ENCODE assay signal across 12 cellular contexts in genomic region chr14:93971635-93972027, GRCh38. TPM values are rescaled to one million over a fixed set of nuclear protein-coding genes. Genes with fewer than 3 reads are reported as not detected.
A peak's percentile ranks its signal among the peaks of the same experiment; 100 is the strongest.
DNase-seq lines count a peak whose midpoint lies in the region; ATAC-seq and TF ChIP-seq lines count a peak whose summit lies in the region.
"Had no signal": no experiment of that assay in that cellular context is flagged by ENCODE, and none has a peak within 500 bp of the region (broad histone marks: within the 10 kb centered on the region; RNA-seq: fewer than 3 reads in every experiment).

No MANE protein-coding gene starts in this region.

- no peak for DNase-seq in left ventricle myocardium inferior
- no peak for DNase-seq in cardiac septum (ENCODE audit: low spot score)
- no peak for DNase-seq in activated CD4-positive, alpha-beta memory T cell treated with anti-CD3 and anti-CD28 coated beads for 36 hours
- DNase-seq in memory B cell (ENCODE audit: low spot score in 2 of 2): no peak
- no peak for DNase-seq in tibial artery
- DNase-seq in GM03348 (ENCODE audit: low spot score): no peak
- DNase-seq: cerebellar nuclear complex had no signal

- H3K36me3 ChIP-seq in left ventricle myocardium inferior: peaks cover 4% of the 10 kb centered on the region
- H3K36me3 ChIP-seq in tibial artery: no peaks in the 10 kb centered on the region

- no peak for ATAC-seq in memory B cell (ENCODE audit: low read depth)
- ATAC-seq in GM18517 (IDR thresholded peaks at IDR 0.05; ENCODE audit: unreplicated experiment): no peak
- no peak for ATAC-seq in HG03175 (IDR thresholded peaks at IDR 0.05; ENCODE audit: unreplicated experiment)
- ATAC-seq: esophagus mucosa had no signal

- CTCF ChIA-PET in activated CD4-positive, alpha-beta memory T cell treated with anti-CD3 and anti-CD28 coated beads for 36 hours (lab: Charles Lee): interaction anchor here (1.2 to 19.1 kb wide), 15 partner anchors 10 to 157 kb away, joined by 3 to 425 read pairs (median 7); partner anchors contain the start of genes CCDC197 and OTUB2

- H3K27ac ChIP-seq in left ventricle myocardium inferior (replicated peaks) (peak overlapping the region; percentile 89), tibial artery (peak overlapping the region; percentile 89)

- no peaks in the 10 kb centered on the region for H3K9me3 ChIP-seq in left ventricle myocardium inferior (replicated peaks)
- H3K9me3 ChIP-seq in tibial artery: no peaks in the 10 kb centered on the region

- TF ChIP-seq CTCF in left ventricle myocardium inferior (IDR thresholded peaks at IDR 0.05; ENCODE audit: borderline replicate concordance): no peak
- TF ChIP-seq CTCF in tibial artery (IDR thresholded peaks at IDR 0.05): no peak

- H3K27me3 Mint-ChIP-seq in activated CD4-positive, alpha-beta memory T cell treated with anti-CD3 and anti-CD28 coated beads for 36 hours: no peaks in the 10 kb centered on the region
- H3K27me3 Mint-ChIP-seq in memory B cell: peaks cover 9% of the 10 kb centered on the region

- peaks cover 13% of the 10 kb centered on the region for H3K36me3 Mint-ChIP-seq in activated CD4-positive, alpha-beta memory T cell treated with anti-CD3 and anti-CD28 coated beads for 36 hours
- peaks cover 2% of the 10 kb centered on the region for H3K36me3 Mint-ChIP-seq in memory B cell

- H3K4me3 ChIP-seq in left ventricle myocardium inferior: peak overlapping the region; percentile 67
- peak overlapping the region in 1 of 2 donors; percentile 43 for H3K4me3 ChIP-seq in tibial artery

- no peaks in the 10 kb centered on the region for H3K9me3 Mint-ChIP-seq in activated CD4-positive, alpha-beta memory T cell treated with anti-CD3 and anti-CD28 coated beads for 36 hours
- peaks cover 1% of the 10 kb centered on the region for H3K9me3 Mint-ChIP-seq in memory B cell

- H3K27me3 ChIP-seq in left ventricle myocardium inferior (ENCODE audit: low read depth) (no peaks in the 10 kb centered on the region), tibial artery (no peaks in the 10 kb centered on the region)

- intact Hi-C loops in left ventricle myocardium inferior (cut with micrococcal nuclease): no loop called here
- intact Hi-C loops in cardiac septum (cut with DNase I): no loop called here
- intact Hi-C loops in activated CD4-positive, alpha-beta memory T cell treated with anti-CD3 and anti-CD28 coated beads for 36 hours (cut with micrococcal nuclease): loop anchor here (1.0 to 5.0 kb wide), 4 partner anchors 8 to 376 kb away; no protein-coding TSS in a partner anchor
- intact Hi-C loops in tibial artery (cut with DNase I; ENCODE audit: low total_unique reads): no loop called here

- POLR2A ChIA-PET in activated CD4-positive, alpha-beta memory T cell treated with anti-CD3 and anti-CD28 coated beads for 36 hours (lab: Charles Lee): interaction anchor here (1.1 to 10.3 kb wide), 6 partner anchors 13 to 108 kb away, joined by 3 to 447 read pairs (median 4); partner anchors contain the start of gene CCDC197

- peak overlapping the region; percentile 96 for H3K27ac Mint-ChIP-seq in activated CD4-positive, alpha-beta memory T cell treated with anti-CD3 and anti-CD28 coated beads for 36 hours
- H3K27ac Mint-ChIP-seq in memory B cell: peak overlapping the region; percentile 75

- peaks cover 78% of the 10 kb centered on the region for H3K4me1 Mint-ChIP-seq in activated CD4-positive, alpha-beta memory T cell treated with anti-CD3 and anti-CD28 coated beads for 36 hours (ENCODE audit: low read depth)
- peaks cover 42% of the 10 kb centered on the region for H3K4me1 Mint-ChIP-seq in memory B cell

- peaks cover 77% of the 10 kb centered on the region for H3K4me1 ChIP-seq in left ventricle myocardium inferior
- H3K4me1 ChIP-seq in tibial artery: peaks cover 0 to 92% (median 58%) of the 10 kb centered on the region in 4 donors

- H3K4me3 Mint-ChIP-seq in activated CD4-positive, alpha-beta memory T cell treated with anti-CD3 and anti-CD28 coated beads for 36 hours: peak overlapping the region; percentile 74
- peak overlapping the region; percentile 92 for H3K4me3 Mint-ChIP-seq in memory B cell

RNA-seq across cellular contexts. Expression of gene ASB2, which starts 4.7 kb away (rescaled TPM):
- total RNA-seq in left ventricle myocardium inferior: 251 TPM
- 156 TPM for total RNA-seq in cardiac septum
- total RNA-seq in activated CD4-positive, alpha-beta memory T cell treated with anti-CD3 and anti-CD28 coated beads for 36 hours: 10 to 100 TPM; 40.6 to 44.6 TPM
- total RNA-seq: lung microvascular endothelial cell, NCI-H460 had no signal

RNA-seq across cellular contexts. Expression of gene CCDC197, which starts 25.5 kb away (rescaled TPM):
- total RNA-seq in left ventricle myocardium inferior (1.2 TPM), cardiac septum (3.4 TPM)
- under 1 TPM; 0.44 to 0.69 TPM for total RNA-seq in activated CD4-positive, alpha-beta memory T cell treated with anti-CD3 and anti-CD28 coated beads for 36 hours
- total RNA-seq: esophagus mucosa, lung microvascular endothelial cell, NCI-H460 had no signal

RNA-seq across cellular contexts. Expression of gene FAM181A, which starts 44.5 kb away (rescaled TPM):
- total RNA-seq in left ventricle myocardium inferior: not detected
- not detected for total RNA-seq in cardiac septum
- total RNA-seq in activated CD4-positive, alpha-beta memory T cell treated with anti-CD3 and anti-CD28 coated beads for 36 hours: not detected
- total RNA-seq: esophagus mucosa, lung microvascular endothelial cell, NCI-H460 had no signal

RNA-seq across cellular contexts. Expression of gene OTUB2, which starts 54.5 kb away (rescaled TPM):
- 0.27 TPM for total RNA-seq in left ventricle myocardium inferior
- total RNA-seq in cardiac septum: 0.30 TPM
- 1 to 10 TPM; 2.0 to 2.9 TPM for total RNA-seq in activated CD4-positive, alpha-beta memory T cell treated with anti-CD3 and anti-CD28 coated beads for 36 hours
